20 cellular contexts compared by ENCODE assay signal in the genomic region with DNA sequence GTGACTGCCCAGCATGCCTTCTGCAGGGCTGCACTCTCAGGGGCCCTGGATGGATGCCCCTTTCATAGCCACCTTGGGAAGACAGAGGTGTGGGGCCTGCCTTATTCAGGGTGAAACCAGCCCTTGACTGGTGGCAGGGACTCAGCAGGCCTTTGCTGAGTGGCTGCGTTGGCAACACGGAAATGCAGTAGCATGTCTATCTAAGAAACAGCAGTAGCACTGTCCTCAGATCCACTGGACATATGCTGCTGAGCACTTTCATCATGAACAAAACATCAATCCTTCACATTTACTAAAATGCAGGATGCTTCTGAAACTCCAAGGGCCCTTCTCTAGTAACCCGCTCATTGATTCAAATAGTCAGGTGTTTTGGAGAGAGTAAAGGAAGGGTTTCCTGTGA. TPM values are rescaled to one million over a fixed set of nuclear protein-coding genes. Genes with fewer than 3 reads are reported as not detected.
"Had no signal": no experiment of that assay in that cellular context is flagged by ENCODE, and none has a peak within 500 bp of the region (broad histone marks: within the 10 kb centered on the region; RNA-seq: fewer than 3 reads in every experiment).

No MANE protein-coding gene starts in this region.

- H3K9me3 ChIP-seq: adrenal gland had no signal

- H3K4me2 ChIP-seq: PC-9 had no signal

- H3K27ac ChIP-seq: adrenal gland, PC-9, WERI-Rb-1 had no signal

- H3K4me3 ChIP-seq: adrenal gland, PC-9 had no signal

- ATAC-seq: activated CD4-positive, alpha-beta T cell treated with anti-CD3 and anti-CD28 coated beads for 36 hours had no signal

- H3K36me3 ChIP-seq: adrenal gland, WERI-Rb-1 had no signal

- FAIRE-seq: colon had no signal

- H2AFZ ChIP-seq: PC-9 had no signal

- DNase-seq: activated CD4-positive, alpha-beta T cell treated with anti-CD3 and anti-CD28 coated beads for 36 hours; activated CD8-positive, alpha-beta memory T cell treated with anti-CD3 and anti-CD28 coated beads, Interleukin-2, amount 50 U/mL, for 48 hours; activated CD8-positive, alpha-beta T cell treated with anti-CD3 and anti-CD28 coated beads, Interleukin-2, amount 10 ng/mL, durations not matched to agents 7 days and 5 days; activated naive CD4-positive, alpha-beta T cell treated with anti-CD3 and anti-CD28 coated beads, Interleukin-2, amount 50 U/mL, for 16 hours; activated naive CD8-positive, alpha-beta T cell treated with anti-CD3 and anti-CD28 coated beads, Interleukin-2, amount 10 ng/mL, durations not matched to agents 7 days and 5 days; activated T-cell treated with anti-CD3 and anti-CD28 coated beads, Interleukin-2, amount 50 U/mL, for 1 hour; adrenal gland; cerebellar nuclear complex; NCI-H1417 treated with DMSO at 0.1 percent for 48 hours; NCI-H1694; NCI-H2171 treated with DMSO at 0.1 percent for 48 hours; PC-9; T-helper 1 cell had no signal

RNA-seq across cellular contexts. Expression of a gene that starts 4.9 kb away (rescaled TPM):
- total RNA-seq: activated CD4-positive, alpha-beta T cell treated with anti-CD3 and anti-CD28 coated beads for 36 hours; activated CD8-positive, alpha-beta T cell treated with anti-CD3 and anti-CD28 coated beads, Interleukin-2, amount 10 ng/mL, durations not matched to agents 7 days and 5 days; activated naive CD8-positive, alpha-beta T cell treated with anti-CD3 and anti-CD28 coated beads, Interleukin-2, amount 10 ng/mL, durations not matched to agents 7 days and 5 days; adrenal gland; cardiac septum; LHCN-M2; MCF 10A; PC-9; SK-MEL-5; T-helper 2 cell treated with Interferon-gamma antibody and Interleukin-4, amounts not matched to agents 100 ng/mL and 5 ng/mL, for 36 hours had no signal
- polyA plus RNA-seq: adrenal gland had no signal
